11 cellular contexts compared by ENCODE assay signal in the genomic region with DNA sequence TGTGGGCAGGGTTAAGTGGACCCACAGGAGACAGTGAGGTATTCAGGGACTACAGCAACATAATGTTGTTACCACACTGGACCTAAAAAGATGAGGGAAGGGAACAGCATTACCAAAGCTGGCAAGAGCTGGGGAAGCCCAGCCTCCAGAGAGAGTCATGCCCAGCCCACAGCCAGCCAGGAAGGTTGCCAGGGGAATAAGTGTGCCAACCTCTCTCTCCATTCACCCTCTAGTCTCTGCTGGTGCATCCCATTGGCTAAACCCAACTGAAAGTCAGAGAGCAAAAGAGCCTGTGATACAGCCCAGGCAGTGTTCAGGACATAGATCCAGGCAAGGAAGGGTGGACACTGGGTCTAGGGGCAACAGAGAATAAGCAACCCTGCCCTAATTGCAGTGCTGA. TPM values are rescaled to one million over a fixed set of nuclear protein-coding genes. Genes with fewer than 3 reads are reported as not detected.
"Had no signal": no experiment of that assay in that cellular context is flagged by ENCODE, and none has a peak within 500 bp of the region (broad histone marks: within the 10 kb centered on the region; RNA-seq: fewer than 3 reads in every experiment).

No MANE protein-coding gene starts in this region.

- ATAC-seq: gastrocnemius medialis; left lung; stimulated activated memory B cell treated with anti-CD40 and anti-IgM and Interleukin-4, amounts not matched to agents 10 μg/mL and 1 μg/mL and 100 μg/mL, for 72 hours; WTC11 had no signal

- DNase-seq: activated CD4-positive, alpha-beta T cell treated with anti-CD3 and anti-CD28 coated beads, Interleukin-2, amount 10 ng/mL, durations not matched to agents 24 days and 14 days; activated naive CD4-positive, alpha-beta T cell; activated naive CD8-positive, alpha-beta T cell treated with anti-CD3 and anti-CD28 coated beads, Interleukin-2, amount 10 ng/mL, durations not matched to agents 7 days and 5 days; gastrocnemius medialis; left lung; ovary; stimulated activated CD4-positive, alpha-beta T cell treated with anti-CD3 and anti-CD28 coated beads, Interleukin-2, amount 100 ng/mL, for 48 hours; T-helper 2 cell; uterus had no signal

RNA-seq across cellular contexts. Expression of a gene that starts 35.8 kb away (rescaled TPM):
- total RNA-seq: activated CD4-positive, alpha-beta T cell treated with anti-CD3 and anti-CD28 coated beads, Interleukin-2, amount 10 ng/mL, durations not matched to agents 24 days and 14 days had no signal
